Comparison of ENCODE assay signal across 8 cellular contexts in genomic region chr19:13053761-13054604, GRCh38. TPM values are rescaled to one million over a fixed set of nuclear protein-coding genes. Genes with fewer than 3 reads are reported as not detected.
DNase-seq lines count a peak whose midpoint lies in the region; ATAC-seq lines count a peak whose summit lies in the region.

No MANE protein-coding gene starts in this region.

- peak; percentile 31 for ATAC-seq in left colon

- H3K27ac ChIP-seq in caudate nucleus (ENCODE audit: low read depth, low read length) (peak overlapping the region; percentile 91), temporal lobe (ENCODE audit: low read depth, low read length) (peak overlapping the region; percentile 90)

- DNase-seq in HT1080 (ENCODE audit: low read depth) (peak; percentile 99), caudate nucleus (lab: John Stamatoyannopoulos, UW) (peak in 35 of 61 donors; percentile 11 to 79 (median 33)), left colon (peak; percentile 75 to 80), T-helper 1 cell (no peak), NCI-H2171 treated with DMSO at 0.1 percent for 48 hours (lab: John Stamatoyannopoulos, UW) (no peak), OCI-M2 (lab: John Stamatoyannopoulos, UW; ENCODE audit: unreplicated experiment) (no peak)
- no peak for DNase-seq in activated naive CD4-positive, alpha-beta T cell (lab: John Stamatoyannopoulos, UW)

- intact Hi-C loops in left colon (cut with DNase I, micrococcal nuclease) = no loop called here

RNA-seq across cellular contexts. Expression of gene LYL1, which starts 48.7 kb away (rescaled TPM):
- not detected in 2 replicates for total RNA-seq in HT1080 (2014; rRNA removed; shearing (Covaris generic))
- polyA plus RNA-seq in HT1080 (2015; cell fraction: cytosol; rRNA removed) = not detected in 2 replicates
- polyA plus RNA-seq in HT1080 (2015; cell fraction: nucleus; rRNA removed) = not detected in 2 replicates
- total RNA-seq in left colon (1 to 10 TPM; 2.0 to 4.5 TPM), temporal lobe (1.2 TPM)

RNA-seq across cellular contexts. Expression of gene NFIX, which starts 58.7 kb away (rescaled TPM):
- total RNA-seq in HT1080 (2014; rRNA removed; shearing (Covaris generic)) = 12.4 and 21.7 TPM in 2 replicates
- polyA plus RNA-seq in HT1080 (2015; cell fraction: cytosol; rRNA removed) = 38.9 and 51.6 TPM in 2 replicates
- polyA plus RNA-seq in HT1080 (2015; cell fraction: nucleus; rRNA removed) = 30.6 and 34.0 TPM in 2 replicates
- total RNA-seq in left colon (10 to 100 TPM; 49.8 to 61.7 TPM), temporal lobe (185 TPM)

Comparison
In these comparisons a context has a peak if more than half of its experiments do, and no peak if none do; other contexts are left out.
1. DNase-seq: peak in HT1080 (single experiment), caudate nucleus (35 of 61) and left colon (2 of 2); none in T-helper 1 cell (0 of 5), activated naive CD4-positive, alpha-beta T cell (0 of 4), NCI-H2171 treated with DMSO at 0.1 percent for 48 hours (single experiment) and OCI-M2 (single experiment).